In the genomic region with DNA sequence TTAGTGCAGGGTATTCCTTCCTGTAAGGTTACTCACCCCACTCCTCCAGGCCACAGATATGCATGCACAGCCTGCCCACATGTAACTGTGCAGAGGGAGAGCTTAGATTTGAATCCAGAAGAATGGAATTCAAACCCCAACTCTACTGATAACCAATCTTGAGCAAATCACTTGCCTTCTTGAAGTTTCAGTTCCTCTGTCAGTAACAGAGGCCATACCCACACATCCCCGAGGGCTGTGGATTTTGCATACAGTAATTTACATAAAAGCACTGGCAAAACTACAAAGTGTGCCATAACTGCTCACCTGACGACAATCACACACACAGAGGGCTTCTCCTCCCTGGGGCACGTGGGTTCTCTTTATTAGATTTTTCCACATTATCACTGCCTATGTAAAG, we compare ENCODE assay signal across 9 cellular contexts. TPM values are rescaled to one million over a fixed set of nuclear protein-coding genes. Genes with fewer than 3 reads are reported as not detected.
DNase-seq lines count a peak whose midpoint lies in the region; ATAC-seq and TF ChIP-seq lines count a peak whose summit lies in the region.
"Had no signal": no experiment of that assay in that cellular context is flagged by ENCODE, and none has a peak within 500 bp of the region (broad histone marks: within the 10 kb centered on the region; RNA-seq: fewer than 3 reads in every experiment).

No MANE protein-coding gene starts in this region.

- no peak for DNase-seq in activated CD4-positive, CD25-positive, alpha-beta regulatory T cell (lab: John Stamatoyannopoulos, UW)
- DNase-seq in NCI-H526 (lab: John Stamatoyannopoulos, UW) = peak; percentile 97 to 98
- DNase-seq in stimulated activated CD8-positive, alpha-beta memory T cell treated with anti-CD3 and anti-CD28 coated beads, Interleukin-4, amount 100 ng/mL, for 48 hours = peak; percentile 48
- no peak for DNase-seq in activated CD4-positive, CD25-positive, alpha-beta regulatory T cell treated with anti-CD3 and anti-CD28 coated beads, Interleukin-2, amount 50 U/mL, for 72 hours
- DNase-seq in omental fat pad (ENCODE audit: low spot score) = no peak
- DNase-seq in NCI-H510A treated with DMSO at 0.1 percent for 48 hours (lab: John Stamatoyannopoulos, UW) = no peak

- peak; percentile 35 to 48 for ATAC-seq in activated CD4-positive, CD25-positive, alpha-beta regulatory T cell treated with anti-CD3 and anti-CD28 coated beads, Interleukin-2, amount 50 U/mL, for 24 hours
- peak; percentile 95 for ATAC-seq in HG02759 (IDR thresholded peaks at IDR 0.05; ENCODE audit: unreplicated experiment)
- ATAC-seq in omental fat pad (ENCODE audit: low FRiP score) = no peak
- ATAC-seq: K562 had no signal

- no peak for TF ChIP-seq CTCF in omental fat pad (IDR thresholded peaks at IDR 0.05)

RNA-seq across cellular contexts. Expression of a gene that starts 18.7 kb away (rescaled TPM):
- 1 to 10 TPM; 2.0 to 4.7 (median 2.6) TPM for total RNA-seq in omental fat pad

RNA-seq across cellular contexts. Expression of a gene that starts 53.9 kb away (rescaled TPM):
- total RNA-seq in omental fat pad = 100 to 1,000 TPM; 247 to 294 (median 285) TPM

Comparison
In these comparisons a context has a peak if more than half of its experiments do, and no peak if none do; other contexts are left out.
1. DNase-seq: peak in NCI-H526 (2 of 2) and stimulated activated CD8-positive, alpha-beta memory T cell treated with anti-CD3 and anti-CD28 coated beads, Interleukin-4, amount 100 ng/mL, for 48 hours (single experiment); none in activated CD4-positive, CD25-positive, alpha-beta regulatory T cell (0 of 4), activated CD4-positive, CD25-positive, alpha-beta regulatory T cell treated with anti-CD3 and anti-CD28 coated beads, Interleukin-2, amount 50 U/mL, for 72 hours (single experiment), omental fat pad (single experiment) and NCI-H510A treated with DMSO at 0.1 percent for 48 hours (single experiment).